10 cellular contexts compared by ENCODE assay signal in the genomic region with DNA sequence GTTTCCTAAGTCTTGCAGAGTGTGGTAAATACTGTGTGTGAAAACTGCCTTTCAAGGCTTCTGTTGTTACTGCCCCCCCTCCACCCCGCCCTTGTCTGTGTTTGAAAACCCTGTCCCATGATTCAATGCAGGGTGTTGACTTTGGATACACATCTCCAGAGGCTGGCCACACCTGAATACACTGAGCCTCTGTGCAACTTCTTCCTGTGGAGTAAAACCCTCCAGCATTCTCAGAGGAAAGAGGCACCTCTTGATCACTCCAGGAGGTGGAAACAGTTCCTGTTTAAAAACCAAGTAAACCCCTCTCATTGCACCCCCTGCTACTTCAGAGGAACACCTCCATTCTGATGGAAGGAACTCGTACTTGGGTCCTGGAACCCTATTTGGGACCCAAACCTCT.
DNase-seq lines count a peak whose midpoint lies in the region; ATAC-seq and TF ChIP-seq lines count a peak whose summit lies in the region.
"Had no signal": no experiment of that assay in that cellular context is flagged by ENCODE, and none has a peak within 500 bp of the region (broad histone marks: within the 10 kb centered on the region; RNA-seq: fewer than 3 reads in every experiment).

No MANE protein-coding gene starts in this region.

- H3K9me3 ChIP-seq in cardiac muscle cell (ENCODE audit: low read depth) (no peaks in the 10 kb centered on the region), right atrium auricular region (no peaks in the 10 kb centered on the region), T-helper 17 cell (ENCODE audit: control insufficient read depth, low read length, poor library complexity, severe bottlenecking) (no peaks in the 10 kb centered on the region), esophagus muscularis mucosa (no peaks in the 10 kb centered on the region)

- no peaks in the 10 kb centered on the region for H3K27me3 ChIP-seq in cardiac muscle cell
- no peaks in the 10 kb centered on the region for H3K27me3 ChIP-seq in right atrium auricular region
- H3K27me3 ChIP-seq in esophagus muscularis mucosa = no peaks in the 10 kb centered on the region

- no peaks in the 10 kb centered on the region for H3K27me3 Mint-ChIP-seq in T-helper 17 cell

- DNase-seq in cardiac muscle cell (ENCODE audit: low read depth in 1 of 2, low spot score in 1 of 2) = peak in 1 of 2 donors; percentile 10
- DNase-seq in right atrium auricular region (ENCODE audit: low spot score) = no peak
- DNase-seq in T-helper 17 cell = no peak
- peak; percentile 57 for DNase-seq in iPS-NIHi7 (ENCODE audit: extremely low spot score)
- DNase-seq in ureter (ENCODE audit: low spot score) = peak; percentile 59
- DNase-seq in AG08396 (ENCODE audit: low spot score) = no peak
- no peak for DNase-seq in NCI-H446 treated with DMSO at 0.1 percent for 48 hours (lab: John Stamatoyannopoulos, UW)
- no peak for DNase-seq in esophagus muscularis mucosa (ENCODE audit: extremely low spot score)
- DNase-seq: left cardiac atrium; stimulated activated CD4-positive, alpha-beta T cell treated with anti-CD3 and anti-CD28 coated beads, Interleukin-2, amount 100 ng/mL, for 48 hours had no signal

- 74% methylated on average over 2 of the region's 2 CpGs for WGBS in esophagus muscularis mucosa

- H3K4me1 ChIP-seq in cardiac muscle cell (ENCODE audit: low read depth) = peaks cover 41% of the 10 kb centered on the region
- H3K4me1 ChIP-seq in right atrium auricular region = peaks cover 0 to 20% of the 10 kb centered on the region in 2 donors
- H3K4me1 ChIP-seq in esophagus muscularis mucosa = peaks cover 7 to 20% (median 11%) of the 10 kb centered on the region in 4 donors

- intact Hi-C loops in esophagus muscularis mucosa (cut with DNase I) = no loop called here

- H3K4me1 Mint-ChIP-seq in T-helper 17 cell = peaks cover 21% of the 10 kb centered on the region

- TF ChIP-seq POLR2A in esophagus muscularis mucosa (IDR thresholded peaks at IDR 0.05; ENCODE audit: low read depth) = no peak

- peak overlapping the region; percentile 45 for H3K27ac Mint-ChIP-seq in T-helper 17 cell

- H3K36me3 ChIP-seq in cardiac muscle cell = no peaks in the 10 kb centered on the region
- H3K36me3 ChIP-seq in right atrium auricular region = no peaks in the 10 kb centered on the region
- H3K36me3 ChIP-seq in esophagus muscularis mucosa = peaks cover 0 to 3% (median 0%) of the 10 kb centered on the region in 4 donors

- no peak overlapping the region for H3K4me3 Mint-ChIP-seq in T-helper 17 cell

- H3K27ac ChIP-seq in cardiac muscle cell (peak overlapping the region; percentile 53), right atrium auricular region (no peak overlapping the region), esophagus muscularis mucosa (replicated peaks in 1 of 4) (no peak overlapping the region)

- TF ChIP-seq CTCF in cardiac muscle cell (IDR thresholded peaks at IDR 0.05; ENCODE audit: low read depth, low read length) = no peak
- no peak for TF ChIP-seq CTCF in right atrium auricular region (IDR thresholded peaks at IDR 0.05)
- TF ChIP-seq CTCF in esophagus muscularis mucosa (IDR thresholded peaks at IDR 0.05) = no peak

- H3K36me3 Mint-ChIP-seq in T-helper 17 cell (ENCODE audit: low read depth) = no peaks in the 10 kb centered on the region

- no peak overlapping the region for H3K4me3 ChIP-seq in cardiac muscle cell
- no peak overlapping the region for H3K4me3 ChIP-seq in right atrium auricular region
- no peak overlapping the region for H3K4me3 ChIP-seq in esophagus muscularis mucosa

- no peak for TF ChIP-seq EP300 in esophagus muscularis mucosa (IDR thresholded peaks at IDR 0.05)

- ATAC-seq in T-helper 17 cell = no peak

Comparison
In these comparisons a context has a peak if more than half of its experiments do, and no peak if none do; other contexts are left out.
1. DNase-seq: peak in iPS-NIHi7 (single experiment) and ureter (single experiment); none in right atrium auricular region (single experiment), T-helper 17 cell (0 of 3), AG08396 (single experiment), NCI-H446 treated with DMSO at 0.1 percent for 48 hours (single experiment) and esophagus muscularis mucosa (single experiment).